10 cellular contexts compared by ENCODE assay signal in genomic region chr4:1862055-1862911, GRCh38. TPM values are rescaled to one million over a fixed set of nuclear protein-coding genes. Genes with fewer than 3 reads are reported as not detected.
DNase-seq lines count a peak whose midpoint lies in the region; ATAC-seq, FAIRE-seq and TF ChIP-seq lines count a peak whose summit lies in the region.
"Had no signal": no experiment of that assay in that cellular context is flagged by ENCODE, and none has a peak within 500 bp of the region (broad histone marks: within the 10 kb centered on the region; RNA-seq: fewer than 3 reads in every experiment).

No MANE protein-coding gene starts in this region.

- peak overlapping the region; percentile 27 for H3K4me3 ChIP-seq in skeletal muscle cell (ENCODE audit: low read depth, low read length)

- CTCF ChIA-PET in WTC11 (lab: Charles Lee), result interaction anchor here (0.6 kb wide), 1 partner anchor 1114 kb away, joined by 5 read pairs; no protein-coding TSS in a partner anchor

- in situ Hi-C loops in GM13977 (cut with MboI; ENCODE audit: low pct_unique_long_range_greater_than_20kb, low sequenced_read_pairs, unreplicated experiment) (no loop called here), ACHN (cut with HindIII; ENCODE audit: low pct_ligation_motif_present, low pct_unique_long_range_greater_than_20kb, low sequenced_read_pairs) (no loop called here)

- DNase-seq in GM13977 (ENCODE audit: low spot score) (peak; percentile 45), WTC11 (ENCODE audit: low spot score) (no peak), erythroblast (lab: John Stamatoyannopoulos, UW) (peak; percentile 27 to 29), skeletal muscle cell (ENCODE audit: low read depth) (no peak), H54 (ENCODE audit: insufficient read length, low spot score) (no peak), ACHN (no peak), C1 segment of cervical spinal cord (lab: John Stamatoyannopoulos, UW) (no peak)
- DNase-seq: amygdala had no signal

- FAIRE-seq in H54 (lab: Jason Lieb, UNC), result no peak

- H3K9me3 Mint-ChIP-seq in WTC11, result no peaks in the 10 kb centered on the region

- no peak for TF ChIP-seq CTCF in GM13977 (IDR thresholded peaks at IDR 0.05; ENCODE audit: extremely low read depth, insufficient read depth, missing control alignments)
- no peak for TF ChIP-seq CTCF in WTC11 (IDR thresholded peaks at IDR 0.05)

- POLR2A ChIA-PET in WTC11 (lab: Charles Lee), result interaction anchor here (0.6 kb wide), 1 partner anchor 19 kb away, joined by 5 read pairs; no protein-coding TSS in a partner anchor

- TF ChIP-seq POLR2A in erythroblast (IDR thresholded peaks at IDR 0.05; ENCODE audit: low read length) (no peak), H54 (IDR thresholded peaks at IDR 0.05; ENCODE audit: low read depth, low read length) (no peak)

- peak overlapping the region; percentile 63 for H3K4me3 Mint-ChIP-seq in WTC11

- no peaks in the 10 kb centered on the region for H3K36me3 Mint-ChIP-seq in WTC11

- no peak overlapping the region for H3K27ac Mint-ChIP-seq in WTC11

- ATAC-seq in WTC11, result peak; percentile 54
- ATAC-seq in GM18517 (IDR thresholded peaks at IDR 0.05; ENCODE audit: unreplicated experiment), result no peak
- ATAC-seq: HCT116 had no signal

- H3K27me3 Mint-ChIP-seq in WTC11 (ENCODE audit: low read depth), result peaks cover 99% of the 10 kb centered on the region

- H3K4me1 Mint-ChIP-seq in WTC11, result no peaks in the 10 kb centered on the region; the same call in 1 of the 2 replicates

TF ChIP-seq in WTC11, 78 proteins besides CTCF, POLR2A, EP300 and RAD21:
- no peak for TF ChIP-seq SMAD3 (CRISPR knock-in tag; IDR thresholded peaks at IDR 0.05; ENCODE audit: borderline replicate concordance)
- no peak for TF ChIP-seq ZNF232 (CRISPR knock-in tag; IDR thresholded peaks at IDR 0.05)
- no peak for TF ChIP-seq STAT6 (CRISPR knock-in tag; conservative IDR thresholded peaks at IDR 0.05; ENCODE audit: low read depth)
- TF ChIP-seq SMAD4 (CRISPR knock-in tag; IDR thresholded peaks at IDR 0.05), result no peak
- no peak for TF ChIP-seq PRRX2 (CRISPR knock-in tag; IDR thresholded peaks at IDR 0.05)
- no peak for TF ChIP-seq ZNF317 (CRISPR knock-in tag; IDR thresholded peaks at IDR 0.05; ENCODE audit: borderline replicate concordance, low read depth)
- TF ChIP-seq TEAD4 (CRISPR knock-in tag; IDR thresholded peaks at IDR 0.05), result no peak
- no peak for TF ChIP-seq ZBTB43 (CRISPR knock-in tag; IDR thresholded peaks at IDR 0.05)
- TF ChIP-seq FOXP4 (CRISPR knock-in tag; IDR thresholded peaks at IDR 0.05), result no peak
- TF ChIP-seq ZNF138 (CRISPR knock-in tag; conservative IDR thresholded peaks at IDR 0.05), result no peak
- no peak for TF ChIP-seq HMGXB4 (CRISPR knock-in tag; IDR thresholded peaks at IDR 0.05)
- no peak for TF ChIP-seq MLX (CRISPR knock-in tag; IDR thresholded peaks at IDR 0.05)
- no peak for TF ChIP-seq ZMAT4 (CRISPR knock-in tag; IDR thresholded peaks at IDR 0.05)
- TF ChIP-seq USF1 (CRISPR knock-in tag; IDR thresholded peaks at IDR 0.05), result no peak
TF ChIP-seq in WTC11: peak in this region for 0.

RNA-seq across cellular contexts. Expression of gene LETM1, which starts 6.3 kb away (rescaled TPM):
- total RNA-seq in WTC11 (2021), result 45.0 to 66.7 TPM (median 47.7 TPM) in 3 replicates

RNA-seq across cellular contexts. Expression of gene NSD2, which starts 8.9 kb away (rescaled TPM):
- 113 to 128 TPM (median 119 TPM) in 3 replicates for total RNA-seq in WTC11 (2021)

Comparison
In these comparisons a context has a peak if more than half of its experiments do, and no peak if none do; other contexts are left out.
1. DNase-seq: peak in GM13977 (single experiment) and erythroblast (2 of 2); none in WTC11 (single experiment), skeletal muscle cell (single experiment), H54 (single experiment), ACHN (single experiment) and C1 segment of cervical spinal cord (0 of 14).